In genomic region chr12:49903700-49904423, GRCh38 we compare ENCODE assay signal across 8 cellular contexts. TPM values are rescaled to one million over a fixed set of nuclear protein-coding genes. Genes with fewer than 3 reads are reported as not detected.
A peak's percentile ranks its signal among the peaks of the same experiment; 100 is the strongest.
DNase-seq lines count a peak whose midpoint lies in the region; ATAC-seq, FAIRE-seq and TF ChIP-seq lines count a peak whose summit lies in the region.

TSS of gene FAIM2 (minus strand) at chr12:49903900. CDS start at chr12:49903792, 108 bp downstream.

- H3K27me3 Mint-ChIP-seq in astrocyte (ENCODE audit: low read depth, unreplicated experiment) (peaks cover 60% of the 10 kb centered on the region), Caco-2 (ENCODE audit: insufficient read depth, unreplicated experiment) (no peaks in the 10 kb centered on the region)

- TF ChIP-seq CTCF in astrocyte (IDR thresholded peaks at IDR 0.05; ENCODE audit: insufficient read depth, low read depth, low read length) = no peak
- no peak for TF ChIP-seq CTCF in Caco-2 (IDR thresholded peaks at IDR 0.05; ENCODE audit: insufficient read depth in 1 of 2, low read depth in 1 of 2, low read length in 1 of 2, severe bottlenecking in 1 of 2, unreplicated experiment in 1 of 2)

- H3K9ac ChIP-seq in astrocyte (ENCODE audit: low read length) (peak within 1 kb of the TSS; percentile 35), iPS-15b (ENCODE audit: low read depth, low read length) (no peak within 1 kb of the TSS)

- H3K36me3 Mint-ChIP-seq in astrocyte (ENCODE audit: low read depth, unreplicated experiment) = no peaks in the 10 kb centered on the region
- peaks cover 7% of the 10 kb centered on the region for H3K36me3 Mint-ChIP-seq in Caco-2 (ENCODE audit: insufficient read depth, unreplicated experiment)

- H3K79me2 ChIP-seq in astrocyte (ENCODE audit: insufficient read depth, low read length) = no peaks in the 10 kb centered on the region

- CTCF ChIA-PET in Caco-2 (lab: Charles Lee) = interaction anchor here (1.2 kb wide), 1 partner anchor 37 kb away, joined by 4 read pairs; no protein-coding TSS in a partner anchor

- H3K36me3 ChIP-seq in astrocyte (ENCODE audit: insufficient read depth, low read length) (no peaks in the 10 kb centered on the region), iPS-15b (ENCODE audit: control insufficient read depth, insufficient read depth, low read length) (no peaks in the 10 kb centered on the region), Caco-2 (ENCODE audit: control insufficient read depth, insufficient read depth, low read length) (no peaks in the 10 kb centered on the region)

- H3K4me3 Mint-ChIP-seq in astrocyte (ENCODE audit: unreplicated experiment) = peak within 1 kb of the TSS; percentile 20
- no peak within 1 kb of the TSS for H3K4me3 Mint-ChIP-seq in Caco-2 (ENCODE audit: unreplicated experiment)

- no peaks in the 10 kb centered on the region for H4K20me1 ChIP-seq in astrocyte (ENCODE audit: insufficient read depth, low read length)

- H2AFZ ChIP-seq in astrocyte (ENCODE audit: low read depth, low read length) = peak within 1 kb of the TSS; percentile 89

- POLR2A ChIA-PET in Caco-2 (lab: Charles Lee) = no interaction called here

- no TSS peak for BruUV-seq in Caco-2 (replicated peaks; lab: Mats Ljungman, UMichigan)

- H3K9me3 ChIP-seq in astrocyte (ENCODE audit: insufficient read depth, low read depth, low read length) = no peaks in the 10 kb centered on the region
- H3K9me3 ChIP-seq in iPS-15b (ENCODE audit: control insufficient read depth, insufficient read depth, low read length) = no peaks in the 10 kb centered on the region
- H3K9me3 ChIP-seq in Caco-2 = no peaks in the 10 kb centered on the region

- DNase-seq in HCEC 1CT = peak; percentile 33
- peak; percentile 39 for DNase-seq in astrocyte (ENCODE audit: low read depth)
- DNase-seq in stimulated activated CD4-positive, alpha-beta T cell treated with anti-CD3 and anti-CD28 coated beads, Interleukin-12 subunit alpha, Interleukin-12 subunit beta, amount 100 ng/mL, for 48 hours (ENCODE audit: low read depth in 2 of 3, low spot score in 1 of 3) = peak; percentile 9 to 34 (median 17)
- no peak for DNase-seq in H4 (ENCODE audit: low spot score)
- DNase-seq in Caco-2 = no peak

- peak; percentile 90 for ATAC-seq in SK-N-SH treated with all-trans-retinoic acid at 6 μM for 48 hours
- no peak for ATAC-seq in HG03159 (IDR thresholded peaks at IDR 0.05; ENCODE audit: unreplicated experiment)

- H3K27ac ChIP-seq in astrocyte (ENCODE audit: low read depth, low read length) = no peak within 1 kb of the TSS

- H3K4me3 ChIP-seq in astrocyte (ENCODE audit: insufficient read depth, low read depth, low read length) (peak within 1 kb of the TSS; percentile 42), iPS-15b (ENCODE audit: low read depth, low read length) (peak within 1 kb of the TSS; percentile 46), Caco-2 (ENCODE audit: low read depth, low read length) (no peak within 1 kb of the TSS)

- no peak for FAIRE-seq in astrocyte (lab: Jason Lieb, UNC)

- peak within 1 kb of the TSS; percentile 91 for H3K27ac Mint-ChIP-seq in astrocyte (ENCODE audit: unreplicated experiment)
- H3K27ac Mint-ChIP-seq in Caco-2 (ENCODE audit: unreplicated experiment) = no peak within 1 kb of the TSS

- intact Hi-C loops in Caco-2 (cut with micrococcal nuclease; ENCODE audit: unreplicated experiment) = loop anchor here (5.0 kb wide), 1 partner anchor 37 kb away; no protein-coding TSS in a partner anchor

- H3K4me2 ChIP-seq in astrocyte (ENCODE audit: low read length) = peak within 1 kb of the TSS; percentile 82

- H3K4me1 Mint-ChIP-seq in astrocyte (ENCODE audit: low read depth, unreplicated experiment) = peaks cover 6% of the 10 kb centered on the region
- peaks cover 7% of the 10 kb centered on the region for H3K4me1 Mint-ChIP-seq in Caco-2 (ENCODE audit: low read depth, unreplicated experiment)

- H3K4me1 ChIP-seq in astrocyte (ENCODE audit: insufficient read depth, low read length) (peaks cover 5% of the 10 kb centered on the region), iPS-15b (ENCODE audit: control insufficient read depth, insufficient read depth, low read length) (peaks cover 3% of the 10 kb centered on the region), Caco-2 (no peaks in the 10 kb centered on the region)

- H3K9me3 Mint-ChIP-seq in astrocyte (ENCODE audit: unreplicated experiment) (peaks cover 3% of the 10 kb centered on the region), Caco-2 (ENCODE audit: unreplicated experiment) (no peaks in the 10 kb centered on the region)

- H3K27me3 ChIP-seq in astrocyte (ENCODE audit: insufficient read depth, low read length) (no peaks in the 10 kb centered on the region), iPS-15b (ENCODE audit: control insufficient read depth, insufficient read depth, low read length) (peaks cover 19% of the 10 kb centered on the region), Caco-2 (replicated peaks; ENCODE audit: control insufficient read depth, insufficient read depth, low read length) (no peaks in the 10 kb centered on the region)

TF ChIP-seq in SK-N-SH treated with all-trans-retinoic acid at 6 μM for 48 hours, 23 proteins besides CTCF, POLR2A, EP300 and RAD21:
- no peak for TF ChIP-seq TSHZ2 (CRISPR knock-in tag; IDR thresholded peaks at IDR 0.05)
- TF ChIP-seq ESRRG (CRISPR knock-in tag; IDR thresholded peaks at IDR 0.05) = no peak
- no peak for TF ChIP-seq ZFP30 (CRISPR knock-in tag; IDR thresholded peaks at IDR 0.05)

RNA-seq across cellular contexts. Expression of gene FAIM2, which starts in this region (rescaled TPM):
- total RNA-seq in astrocyte (0.10 and 0.18 TPM in 2 replicates), Caco-2 (2022) (0.07 and 0.09 TPM in 2 replicates)
- total RNA-seq in H4 (2014; rRNA removed; shearing (Covaris generic)) = 0.58 TPM in 1 of 2 replicates, not detected in the other

Comparison
In these comparisons a context has a peak if more than half of its experiments do, and no peak if none do; other contexts are left out.
1. Peak in DNase-seq, H3K4me3 ChIP-seq, H3K9ac ChIP-seq and H3K4me2 ChIP-seq in astrocyte; RNA of the gene not detected or under 1 TPM.
2. DNase-seq: peak in HCEC 1CT (single experiment) and stimulated activated CD4-positive, alpha-beta T cell treated with anti-CD3 and anti-CD28 coated beads, Interleukin-12 subunit alpha, Interleukin-12 subunit beta, amount 100 ng/mL, for 48 hours (3 of 3); none in H4 (single experiment) and Caco-2 (0 of 2).